15 cellular contexts compared by ENCODE assay signal in genomic region chr6:158767714-158768113, GRCh38. TPM values are rescaled to one million over a fixed set of nuclear protein-coding genes. Genes with fewer than 3 reads are reported as not detected.
DNase-seq lines count a peak whose midpoint lies in the region; ATAC-seq, FAIRE-seq and TF ChIP-seq lines count a peak whose summit lies in the region.
"Had no signal": no experiment of that assay in that cellular context is flagged by ENCODE, and none has a peak within 500 bp of the region (broad histone marks: within the 10 kb centered on the region; RNA-seq: fewer than 3 reads in every experiment).

No MANE protein-coding gene starts in this region.

- H3K4me3 ChIP-seq in CD8-positive, alpha-beta T cell (ENCODE audit: low read depth, low read length) = no peak overlapping the region
- H3K4me3 ChIP-seq in HCT116 (replicated peaks in 1 of 2; ENCODE audit: low read depth in 1 of 2, low read length in 2 of 2) (no peak overlapping the region), mesenchymal stem cell (ENCODE audit: insufficient read depth in 1 of 2, low read depth in 1 of 2, low read length in 2 of 2) (no peak overlapping the region)
- H3K4me3 ChIP-seq: thoracic aorta had no signal

- CTCF ChIA-PET in CD8-positive, alpha-beta T cell (lab: Charles Lee) = interaction anchor here (0.9 to 2.6 kb wide), 4 partner anchors 9 to 191 kb away, joined by 3 to 6 read pairs (median 4); partner anchors contain the start of gene EZR
- CTCF ChIA-PET in HCT116 (lab: Charles Lee) = interaction anchor here (2.5 kb wide), 1 partner anchor 49 kb away, joined by 11 read pairs; no protein-coding TSS in a partner anchor

- no peak overlapping the region for H4K8ac ChIP-seq in mesenchymal stem cell (ENCODE audit: low read length)

- H3K4me2 ChIP-seq in HCT116 (ENCODE audit: low read length) = peak overlapping the region; percentile 4; the same call in 1 of the 2 replicates
- H3K4me2 ChIP-seq in mesenchymal stem cell (ENCODE audit: low read length, poor library complexity, severe bottlenecking) = no peak overlapping the region

- no peak overlapping the region for H2BK120ac ChIP-seq in mesenchymal stem cell (ENCODE audit: low read depth, low read length)

- no peak for DNase-seq in CD8-positive, alpha-beta T cell
- DNase-seq in HCT116 (ENCODE audit: low read depth, low spot score) (no peak), caudate nucleus (lab: John Stamatoyannopoulos, UW) (no peak), natural killer cell (no peak), mesenchymal stem cell (no peak), NCI-H510A treated with DMSO at 0.1 percent for 48 hours (lab: John Stamatoyannopoulos, UW) (no peak), RCC 7860 (ENCODE audit: low spot score) (no peak)
- DNase-seq: activated CD4-positive, alpha-beta T cell treated with anti-CD3 and anti-CD28 coated beads for 1 hour; C1 segment of cervical spinal cord; foreskin melanocyte; NCI-H187 treated with DMSO at 0.1 percent for 48 hours; NCI-H526 treated with DMSO at 0.1 percent for 48 hours; SW 1271 had no signal

- H3K18ac ChIP-seq in mesenchymal stem cell (ENCODE audit: low read depth in 1 of 2, low read length in 2 of 2) = no peak overlapping the region

- TF ChIP-seq RAD21 in HCT116 (IDR thresholded peaks at IDR 0.05; ENCODE audit: low read depth) = no peak

- TF ChIP-seq POLR2A in HCT116 (IDR thresholded peaks at IDR 0.05; ENCODE audit: borderline replicate concordance, extremely low read depth, insufficient read depth, insufficient read length) = no peak

- H3K27me3 ChIP-seq in CD8-positive, alpha-beta T cell (ENCODE audit: insufficient read depth, low read length) = no peaks in the 10 kb centered on the region
- H3K27me3 ChIP-seq in HCT116 (ENCODE audit: insufficient read depth, low read length) (no peaks in the 10 kb centered on the region), mesenchymal stem cell (ENCODE audit: control insufficient read depth in 1 of 2, insufficient read depth in 1 of 2, low read length in 2 of 2) (no peaks in the 10 kb centered on the region)

- H3K9me3 ChIP-seq in CD8-positive, alpha-beta T cell (ENCODE audit: low read length) = no peaks in the 10 kb centered on the region
- H3K9me3 ChIP-seq in HCT116 (ENCODE audit: control insufficient read depth in 1 of 2, insufficient read depth in 1 of 2, low read depth in 1 of 2, low read length in 2 of 2) (no peaks in the 10 kb centered on the region), mesenchymal stem cell (ENCODE audit: control insufficient read depth, low read length) (no peaks in the 10 kb centered on the region)
- H3K9me3 ChIP-seq: thoracic aorta had no signal

- no peaks in the 10 kb centered on the region for H3K9me2 ChIP-seq in HCT116 (ENCODE audit: insufficient read depth)

- H3K4me3 Mint-ChIP-seq in CD8-positive, alpha-beta T cell = no peak overlapping the region
- no peak overlapping the region for H3K4me3 Mint-ChIP-seq in natural killer cell

- no peak overlapping the region for H3K14ac ChIP-seq in mesenchymal stem cell (ENCODE audit: low read length in 2 of 2)

- H3K4ac ChIP-seq in mesenchymal stem cell (ENCODE audit: low read depth in 1 of 2, low read length in 2 of 2) = no peak overlapping the region

- WGBS in mesenchymal stem cell = 100% methylated on average over 3 of the region's 6 CpGs

- no peak overlapping the region for H3K27ac ChIP-seq in CD8-positive, alpha-beta T cell (ENCODE audit: low read depth, low read length)
- peak overlapping the region; percentile 57 for H3K27ac ChIP-seq in HCT116 (ENCODE audit: low read depth, low read length)
- peak overlapping the region; percentile 11 for H3K27ac ChIP-seq in caudate nucleus (ENCODE audit: low read depth, low read length)
- H3K27ac ChIP-seq in mesenchymal stem cell (ENCODE audit: low read length, poor library complexity, severe bottlenecking) = no peak overlapping the region
- H3K27ac ChIP-seq: thoracic aorta had no signal

- peaks cover 28% of the 10 kb centered on the region; the same call in 1 of the 2 replicates for H4K20me1 ChIP-seq in HCT116 (ENCODE audit: insufficient read depth)

- peak overlapping the region; percentile 64 for H3K27ac Mint-ChIP-seq in CD8-positive, alpha-beta T cell
- H3K27ac Mint-ChIP-seq in natural killer cell = peak overlapping the region; percentile 47 to 84

- H3K4me1 Mint-ChIP-seq in CD8-positive, alpha-beta T cell (ENCODE audit: low read depth) = peaks cover 25% of the 10 kb centered on the region
- peaks cover 22 to 34% of the 10 kb centered on the region in 2 donors for H3K4me1 Mint-ChIP-seq in natural killer cell

- intact Hi-C loops in CD8-positive, alpha-beta T cell (cut with DNase I, micrococcal nuclease) = no loop called here
- intact Hi-C loops in HCT116 (cut with micrococcal nuclease) (loop anchor here (10.0 kb wide), 1 partner anchor 337 kb away; no protein-coding TSS in a partner anchor), natural killer cell (cut with micrococcal nuclease) (no loop called here)

- no peak overlapping the region for H2BK5ac ChIP-seq in mesenchymal stem cell (ENCODE audit: low read depth, low read length, poor library complexity, severe bottlenecking)

- TF ChIP-seq CTCF in CD8-positive, alpha-beta T cell (IDR thresholded peaks at IDR 0.05) = no peak
- TF ChIP-seq CTCF in HCT116 (IDR thresholded peaks at IDR 0.05 in 2 of 3, conservative IDR thresholded peaks at IDR 0.05 in 1 of 3; ENCODE audit: borderline replicate concordance in 1 of 3, insufficient read depth in 1 of 3, low read depth in 2 of 3, low read length in 2 of 3) (no peak), natural killer cell (IDR thresholded peaks at IDR 0.05) (no peak)

- no peak overlapping the region for H2BK15ac ChIP-seq in mesenchymal stem cell (ENCODE audit: low read depth, poor library complexity, severe bottlenecking)

- peaks cover 38% of the 10 kb centered on the region for H3K79me1 ChIP-seq in mesenchymal stem cell (replicated peaks; ENCODE audit: low read length, poor library complexity, severe bottlenecking)

- RAD21 ChIA-PET in HCT116 (lab: Charles Lee; ENCODE audit: low non-redundant PET in 1 of 2, low total read pairs in 2 of 2, uncharacterized antibody in 2 of 2, unreplicated experiment in 2 of 2) = no interaction called here

- FAIRE-seq in RCC 7860 (lab: Jason Lieb, UNC) = no peak

- H3K9ac ChIP-seq in HCT116 (ENCODE audit: low read length) (peak overlapping the region; percentile 17; the same call in 1 of the 2 replicates), mesenchymal stem cell (ENCODE audit: low read length) (no peak overlapping the region)

- no peak overlapping the region for H3K23ac ChIP-seq in mesenchymal stem cell (ENCODE audit: low read length in 2 of 2)

- H3K36me3 ChIP-seq in CD8-positive, alpha-beta T cell (ENCODE audit: insufficient read depth, low read length) = peaks cover 65% of the 10 kb centered on the region
- H3K36me3 ChIP-seq in HCT116 (ENCODE audit: control insufficient read depth in 1 of 2, insufficient read depth in 2 of 2, low read length in 2 of 2) = peaks cover 58 to 79% of the 10 kb centered on the region in 2 experiments
- H3K36me3 ChIP-seq in mesenchymal stem cell (ENCODE audit: control insufficient read depth in 1 of 2, insufficient read depth in 2 of 2, low read depth in 1 of 2, low read length in 2 of 2) = peaks cover 25 to 94% of the 10 kb centered on the region in 2 experiments

- no peak overlapping the region for H4K91ac ChIP-seq in mesenchymal stem cell (ENCODE audit: low read length)

- no peak for ATAC-seq in CD8-positive, alpha-beta T cell
- ATAC-seq in HCT116 (no peak), natural killer cell (no peak)
- ATAC-seq: Panc1 had no signal

- no peak overlapping the region for H2AFZ ChIP-seq in HCT116 (ENCODE audit: low read depth, low read length, poor library complexity, severe bottlenecking)
- no peak overlapping the region for H2AFZ ChIP-seq in mesenchymal stem cell (ENCODE audit: low read depth, low read length)

- no TSS peak for BruUV-seq in HCT116 (replicated peaks; lab: Mats Ljungman, UMichigan)

- H3K36me3 Mint-ChIP-seq in CD8-positive, alpha-beta T cell = peaks cover 96% of the 10 kb centered on the region
- peaks cover 32% of the 10 kb centered on the region for H3K36me3 Mint-ChIP-seq in natural killer cell

- no peak overlapping the region for H2AK5ac ChIP-seq in mesenchymal stem cell (ENCODE audit: low read length, severe bottlenecking)

- POLR2A ChIA-PET in CD8-positive, alpha-beta T cell (lab: Charles Lee) = no interaction called here
- POLR2A ChIA-PET in HCT116 (lab: Charles Lee) = interaction anchor here (0.7 to 9.3 kb wide), 4 partner anchors 25 to 101 kb away, joined by 3 to 39 read pairs (median 4); no protein-coding TSS in a partner anchor

- no peaks in the 10 kb centered on the region for H3K27me3 Mint-ChIP-seq in CD8-positive, alpha-beta T cell (ENCODE audit: low read depth)
- no peaks in the 10 kb centered on the region for H3K27me3 Mint-ChIP-seq in natural killer cell (ENCODE audit: low read depth in 2 of 2)

- H2BK12ac ChIP-seq in mesenchymal stem cell (ENCODE audit: low read length in 2 of 2) = no peak overlapping the region

- H3K79me2 ChIP-seq in HCT116 (ENCODE audit: insufficient read depth, low read length) = peaks cover 60% of the 10 kb centered on the region

- no peaks in the 10 kb centered on the region for H3K9me3 Mint-ChIP-seq in CD8-positive, alpha-beta T cell
- H3K9me3 Mint-ChIP-seq in natural killer cell = no peaks in the 10 kb centered on the region

- peaks cover 27% of the 10 kb centered on the region for H3K4me1 ChIP-seq in CD8-positive, alpha-beta T cell (ENCODE audit: insufficient read depth, low read length)
- peaks cover 5 to 100% of the 10 kb centered on the region in 2 experiments; a peak in 3 of 4 replicates for H3K4me1 ChIP-seq in HCT116 (ENCODE audit: control insufficient read depth in 1 of 2, insufficient read depth in 2 of 2, low read length in 2 of 2)
- peaks cover 7% of the 10 kb centered on the region for H3K4me1 ChIP-seq in mesenchymal stem cell (ENCODE audit: control insufficient read depth, insufficient read depth, low read depth, low read length)

RNA-seq across cellular contexts. Expression of gene EZR, which starts 51.5 kb away (rescaled TPM):
- 100 to 1,000 TPM; 626 to 627 TPM for total RNA-seq in CD8-positive, alpha-beta T cell
- total RNA-seq in HCT116 (2021; ENCODE audit: unreplicated experiment) (1,402 TPM), natural killer cell (100 to 1,000 TPM; 119 to 157 (median 133) TPM)
- 1,219 and 1,280 TPM in 2 replicates for polyA plus RNA-seq in HCT116 (2012)
- 45.8 TPM for polyA plus RNA-seq in mesenchymal stem cell (2013, experiment 1 of 2)
- 44.2 TPM for polyA plus RNA-seq in mesenchymal stem cell (2013, experiment 2 of 2)

Comparison
In these comparisons a context has a peak if more than half of its experiments do, and no peak if none do; other contexts are left out.
1. H3K27ac ChIP-seq: peak in HCT116 (single experiment) and caudate nucleus (single experiment); none in CD8-positive, alpha-beta T cell (single experiment) and mesenchymal stem cell (single experiment).